ENCODE assay signal across 1 cellular context in the genomic region with DNA sequence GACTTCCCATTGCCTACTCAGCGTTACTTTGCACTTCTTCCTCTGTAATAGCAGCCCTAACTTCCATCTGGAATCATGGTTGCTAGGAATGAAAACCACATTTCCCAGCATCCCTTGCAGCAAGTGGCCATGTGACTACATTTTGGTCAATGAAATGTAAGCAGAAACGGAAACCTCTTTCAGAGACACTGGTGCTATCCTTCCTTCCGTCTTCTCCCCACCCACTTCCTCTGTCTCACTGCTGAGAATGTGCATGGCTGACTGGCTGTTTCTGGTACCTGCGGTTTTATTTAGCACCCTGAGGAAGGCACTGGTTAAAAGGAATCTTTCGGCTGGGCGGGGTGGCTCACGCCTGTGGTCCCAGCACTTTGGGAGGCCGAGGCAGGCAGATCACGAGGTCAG.
TF ChIP-seq lines count a peak whose summit lies in the region.

No MANE protein-coding gene starts in this region.

TF ChIP-seq in HEK293, 187 proteins besides CTCF, POLR2A, EP300 and RAD21 (continued from another document):
- no peak for TF ChIP-seq ZNF391 (tag by site-specific recombination; IDR thresholded peaks at IDR 0.05; ENCODE audit: borderline replicate concordance, low read depth)
- TF ChIP-seq ZNF292 (tag by site-specific recombination; IDR thresholded peaks at IDR 0.05; ENCODE audit: borderline replicate concordance, low read depth), result no peak
- no peak for TF ChIP-seq ZNF157 (tag by site-specific recombination; IDR thresholded peaks at IDR 0.05)
- TF ChIP-seq ZNF558 (tag by site-specific recombination; IDR thresholded peaks at IDR 0.05), result no peak
